Comparison of ENCODE assay signal across 1 cellular context in genomic region chr11:1565904-1566247, GRCh38.
TF ChIP-seq lines count a peak whose summit lies in the region.

No MANE protein-coding gene starts in this region.

TF ChIP-seq in IMR-90, 13 proteins besides CTCF, POLR2A, EP300 and RAD21 (continued from another document):
- TF ChIP-seq RCOR1 (IDR thresholded peaks at IDR 0.05; ENCODE audit: insufficient replicate concordance, low read length) (no peak), MAZ (IDR thresholded peaks at IDR 0.05; ENCODE audit: borderline replicate concordance, low read depth, low read length) (no peak), NFE2L2 (IDR thresholded peaks at IDR 0.05; ENCODE audit: low read depth, low read length) (no peak), ELK1 (IDR thresholded peaks at IDR 0.05; ENCODE audit: borderline replicate concordance, low read depth, low read length) (no peak), CHD1 (IDR thresholded peaks at IDR 0.05; ENCODE audit: low read depth, low read length) (no peak), RFX5 (IDR thresholded peaks at IDR 0.05; ENCODE audit: low read depth, low read length) (no peak), MAFK (IDR thresholded peaks at IDR 0.05; ENCODE audit: low read depth, low read length) (no peak), CEBPB (IDR thresholded peaks at IDR 0.05; ENCODE audit: low read depth, low read length) (no peak), FOS (IDR thresholded peaks at IDR 0.05; ENCODE audit: low read depth, low read length) (no peak), USF2 (IDR thresholded peaks at IDR 0.05; ENCODE audit: low read depth, low read length) (no peak)
